8 cellular contexts compared by ENCODE assay signal in the genomic region with DNA sequence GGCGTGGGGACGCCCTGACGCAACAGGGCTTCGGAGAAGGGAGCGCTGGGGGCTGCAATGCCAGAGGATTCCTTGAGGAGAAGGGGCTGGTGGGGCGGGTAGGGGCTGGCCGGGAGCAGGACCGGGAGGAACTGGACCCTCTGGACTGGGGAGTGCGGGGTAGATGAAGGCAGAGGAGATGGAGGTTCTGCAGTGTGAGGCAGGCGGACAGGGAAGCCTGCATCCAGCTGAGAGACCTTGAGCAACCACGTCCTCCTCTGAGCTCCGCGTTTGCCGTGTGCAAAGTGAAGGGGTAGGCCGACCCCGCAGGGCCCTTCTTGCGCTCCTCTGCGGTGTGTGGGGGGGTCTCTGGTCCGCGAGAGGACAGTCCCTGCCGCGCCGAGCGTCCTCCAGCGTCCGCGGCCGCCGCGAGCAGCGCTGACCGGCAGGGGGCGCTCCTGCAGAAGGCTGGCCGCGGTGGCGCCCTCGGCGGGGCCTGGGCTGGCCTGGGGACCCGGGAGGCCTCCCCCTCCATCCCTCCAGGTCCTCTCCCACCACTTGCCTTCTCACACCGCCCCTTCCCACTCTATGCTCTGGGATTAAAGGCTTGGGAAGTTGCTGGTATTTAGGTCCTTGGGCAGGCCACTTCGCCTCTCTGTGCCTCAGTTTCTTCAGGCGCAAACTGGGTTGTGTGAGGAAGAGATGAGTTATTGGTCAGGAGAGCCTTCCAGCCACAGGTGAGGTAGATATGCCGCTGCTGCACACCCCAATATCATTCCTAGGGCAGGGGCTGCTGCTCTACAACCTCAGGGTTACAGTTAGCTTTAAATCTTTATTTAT. TPM values are rescaled to one million over a fixed set of nuclear protein-coding genes. Genes with fewer than 3 reads are reported as not detected.
DNase-seq lines count a peak whose midpoint lies in the region; ATAC-seq and TF ChIP-seq lines count a peak whose summit lies in the region.

No MANE protein-coding gene starts in this region.

- no peaks in the 10 kb centered on the region for H3K36me3 ChIP-seq in ascending aorta

- H3K9me3 ChIP-seq in ascending aorta = peaks cover 0 to 4% of the 10 kb centered on the region in 2 donors

- no peaks in the 10 kb centered on the region for H3K4me1 ChIP-seq in ascending aorta

- no peak overlapping the region for H3K27ac ChIP-seq in 22Rv1
- H3K27ac ChIP-seq in ascending aorta = no peak overlapping the region

- no peak overlapping the region for H3K4me3 ChIP-seq in ascending aorta

- DNase-seq in HEK293T (ENCODE audit: extremely low spot score) (peak; percentile 73), ascending aorta (ENCODE audit: low spot score in 2 of 2) (no peak), left lobe of liver (ENCODE audit: low spot score) (no peak), COLO829 (ENCODE audit: low spot score) (no peak), dedifferentiated amniotic fluid mesenchymal stem cell (ENCODE audit: extremely low spot score) (no peak)

- POLR2A ChIA-PET in HEK293T (lab: Yijun Ruan, JAX) = no interaction called here

- no peaks in the 10 kb centered on the region for H3K27me3 ChIP-seq in ascending aorta

- ATAC-seq in left lobe of liver (peak; percentile 93), GM21576 (IDR thresholded peaks at IDR 0.05; ENCODE audit: unreplicated experiment) (no peak), GM18873 (IDR thresholded peaks at IDR 0.05; ENCODE audit: low FRiP score, unreplicated experiment) (no peak)

- TF ChIP-seq CTCF in 22Rv1 (IDR thresholded peaks at IDR 0.05) (peak; percentile 93), ascending aorta (IDR thresholded peaks at IDR 0.05) (peak in 2 of 3 experiments; percentile 43 to 63)

- CTCF ChIA-PET in HEK293T (lab: Yijun Ruan, JAX) = interaction anchor here (0.7 to 1.5 kb wide), 5 partner anchors 8 to 100 kb away, joined by 3 to 6 read pairs (median 3); no protein-coding TSS in a partner anchor

- intact Hi-C loops in ascending aorta (cut with DNase I) = no loop called here

TF ChIP-seq in HEK293T, 16 proteins besides CTCF, POLR2A, EP300 and RAD21:
- no peak for TF ChIP-seq TARDBP (IDR thresholded peaks at IDR 0.05)
- TF ChIP-seq FOXA1 (IDR thresholded peaks at IDR 0.05) = no peak
- TF ChIP-seq FOXK2 (IDR thresholded peaks at IDR 0.05) = no peak
TF ChIP-seq in HEK293T: peak in this region for 0.

RNA-seq across cellular contexts. Expression of a gene that starts 9.6 kb away (rescaled TPM):
- total RNA-seq in ascending aorta (5.6 TPM), left lobe of liver (not detected)

RNA-seq across cellular contexts. Expression of a gene that starts 23.3 kb away (rescaled TPM):
- total RNA-seq in ascending aorta = not detected
- total RNA-seq in left lobe of liver = 2.7 TPM
